ENCODE assay signal across 6 cellular contexts in the genomic region with DNA sequence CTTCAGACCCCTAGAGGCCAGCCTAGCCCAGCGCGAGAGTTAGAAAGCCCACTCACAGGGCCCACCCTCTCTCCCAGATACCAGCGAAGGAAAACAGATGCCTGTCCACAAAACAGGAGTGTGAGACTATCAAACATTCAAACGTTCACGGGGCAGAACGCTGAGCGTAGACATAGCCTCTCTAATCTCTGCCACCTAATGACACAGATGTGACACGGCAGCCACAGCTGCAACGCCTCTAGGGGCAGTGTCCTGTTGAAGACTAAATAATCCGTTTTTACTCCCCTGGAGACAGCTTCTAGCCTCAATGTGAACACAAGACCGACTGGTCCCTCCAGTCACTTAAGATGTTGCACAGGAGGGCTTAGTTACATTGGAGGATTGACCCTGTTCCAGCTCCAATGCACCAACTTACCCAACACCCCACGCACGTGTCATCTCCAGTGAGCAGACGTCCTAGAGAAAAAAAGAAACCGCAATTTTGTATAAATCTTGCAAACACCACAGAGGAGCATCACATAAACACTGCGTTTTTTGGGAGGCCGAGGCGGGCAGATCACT.
A peak's percentile ranks its signal among the peaks of the same experiment; 100 is the strongest.
DNase-seq lines count a peak whose midpoint lies in the region; TF ChIP-seq lines count a peak whose summit lies in the region.

No MANE protein-coding gene starts in this region.

- DNase-seq in SKM-1 treated with dmso at 0.1 percent for 144 hours (lab: John Stamatoyannopoulos, UW; ENCODE audit: unreplicated experiment): peak; percentile 16
- peak; percentile 83 to 85 for DNase-seq in erythroblast (lab: John Stamatoyannopoulos, UW)
- peak; percentile 48 for DNase-seq in stimulated activated CD4-positive, alpha-beta T cell treated with anti-CD3 and anti-CD28 coated beads, Interleukin-4, amount 100 ng/mL, for 1 hour
- DNase-seq in NCI-H1694 (lab: John Stamatoyannopoulos, UW): no peak
- DNase-seq in NCI-H748 (lab: John Stamatoyannopoulos, UW; ENCODE audit: unreplicated experiment): no peak

- TF ChIP-seq POLR2A in erythroblast (IDR thresholded peaks at IDR 0.05; ENCODE audit: low read length): no peak

- peak; percentile 86 for TF ChIP-seq CTCF in GM12873 (IDR thresholded peaks at IDR 0.05; ENCODE audit: insufficient read depth, low read depth, low read length, missing control alignments)

Comparison
In these comparisons a context has a peak if more than half of its experiments do, and no peak if none do; other contexts are left out.
1. DNase-seq: peak in SKM-1 treated with dmso at 0.1 percent for 144 hours (single experiment), erythroblast (2 of 2) and stimulated activated CD4-positive, alpha-beta T cell treated with anti-CD3 and anti-CD28 coated beads, Interleukin-4, amount 100 ng/mL, for 1 hour (single experiment); none in NCI-H1694 (single experiment) and NCI-H748 (single experiment).